ENCODE assay signal across 8 cellular contexts in the genomic region with DNA sequence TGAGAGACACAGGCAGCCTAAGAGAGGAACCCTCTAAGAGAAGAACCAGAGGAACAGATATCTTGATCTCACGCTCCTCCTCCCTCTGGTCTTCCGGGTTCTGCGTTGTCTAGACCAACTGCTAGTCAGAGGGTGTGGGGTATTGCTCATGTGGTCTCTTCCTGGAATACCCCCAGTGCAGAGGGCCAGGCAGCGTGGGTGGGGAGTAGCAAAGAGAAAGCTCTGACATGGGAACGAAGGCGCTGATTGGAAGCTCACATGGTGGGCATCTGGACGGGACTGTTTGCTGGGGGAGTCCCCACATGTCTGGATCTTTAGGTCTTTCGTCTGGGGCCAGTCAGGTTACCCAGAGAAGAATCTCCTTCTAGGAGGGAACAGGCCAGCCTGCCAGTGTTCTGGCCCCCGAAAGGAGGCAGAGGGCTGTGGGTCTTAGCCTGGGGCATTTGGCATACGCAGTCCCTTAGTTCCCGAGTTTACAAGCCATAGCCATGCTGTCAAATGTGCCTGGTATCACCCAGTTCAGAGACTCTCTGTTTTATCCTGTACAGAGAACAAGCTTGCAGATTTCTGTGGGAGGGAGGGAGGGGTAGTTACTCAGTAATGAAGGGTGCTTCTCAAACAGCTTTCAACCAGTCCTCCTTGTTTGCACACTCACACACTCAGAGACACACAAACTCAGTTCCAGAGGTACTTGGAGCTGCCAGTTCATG.
DNase-seq lines count a peak whose midpoint lies in the region; ATAC-seq and TF ChIP-seq lines count a peak whose summit lies in the region.

No MANE protein-coding gene starts in this region.

- no peak overlapping the region for H3K27ac ChIP-seq in MM.1S (ENCODE audit: low read length)

- no peak overlapping the region for H3K4me2 ChIP-seq in MM.1S (ENCODE audit: low read depth, low read length)

- no peaks in the 10 kb centered on the region for H3K36me3 ChIP-seq in MM.1S (replicated peaks; ENCODE audit: insufficient read depth, low read length)

- no peaks in the 10 kb centered on the region for H3K27me3 ChIP-seq in MM.1S (replicated peaks; ENCODE audit: insufficient read depth, low read length)

- no peaks in the 10 kb centered on the region for H3K9me3 ChIP-seq in MM.1S (replicated peaks; ENCODE audit: insufficient read depth, low read length)

- no peaks in the 10 kb centered on the region for H3K9me2 ChIP-seq in MM.1S (replicated peaks; ENCODE audit: insufficient read depth, low read length)

- H3K9ac ChIP-seq in MM.1S (ENCODE audit: low read length) = no peak overlapping the region

- DNase-seq in NOMO-1 treated with DMSO at 0.1 percent for 48 hours (lab: John Stamatoyannopoulos, UW; ENCODE audit: unreplicated experiment) = peak; percentile 50
- peak; percentile 75 for DNase-seq in activated T-helper 9 cell treated with anti-CD3 and anti-CD28 coated beads, Interleukin-2, amount 50 U/mL, for 16 hours (ENCODE audit: low read depth)
- peak; percentile 60 to 70 for DNase-seq in stimulated activated CD4-positive, alpha-beta T cell treated with anti-CD3 and anti-CD28 coated beads, Interleukin-1b, Interleukin-23, amount 100 ng/mL, for 1 hour (ENCODE audit: low read depth in 2 of 2)
- DNase-seq in pons (ENCODE audit: low spot score) = no peak
- DNase-seq in MM.1S = no peak

- H3K79me2 ChIP-seq in MM.1S (ENCODE audit: low read length) = no peaks in the 10 kb centered on the region

- no peaks in the 10 kb centered on the region for H3F3A ChIP-seq in MM.1S (ENCODE audit: insufficient read depth, low read length)

- peak; percentile 54 for ATAC-seq in GM18907 (IDR thresholded peaks at IDR 0.05; ENCODE audit: unreplicated experiment)
- no peak for ATAC-seq in HG03457 (IDR thresholded peaks at IDR 0.05; ENCODE audit: unreplicated experiment)
- no peak for ATAC-seq in GM21723 (IDR thresholded peaks at IDR 0.05; ENCODE audit: unreplicated experiment)

- H4K20me1 ChIP-seq in MM.1S (ENCODE audit: insufficient read depth, low read length) = no peaks in the 10 kb centered on the region

- no peak overlapping the region for H3K4me3 ChIP-seq in MM.1S (ENCODE audit: low read length)

- no peak for TF ChIP-seq CTCF in MM.1S (IDR thresholded peaks at IDR 0.05; ENCODE audit: low read length)

- H2AFZ ChIP-seq in MM.1S (ENCODE audit: low read length) = no peak overlapping the region

- H3K4me1 ChIP-seq in MM.1S (ENCODE audit: low read length) = peaks cover 11% of the 10 kb centered on the region

Comparison
In these comparisons a context has a peak if more than half of its experiments do, and no peak if none do; other contexts are left out.
1. DNase-seq: peak in NOMO-1 treated with DMSO at 0.1 percent for 48 hours (single experiment), activated T-helper 9 cell treated with anti-CD3 and anti-CD28 coated beads, Interleukin-2, amount 50 U/mL, for 16 hours (single experiment) and stimulated activated CD4-positive, alpha-beta T cell treated with anti-CD3 and anti-CD28 coated beads, Interleukin-1b, Interleukin-23, amount 100 ng/mL, for 1 hour (2 of 2); none in pons (single experiment) and MM.1S (single experiment).